ENCODE assay signal across 15 cellular contexts in genomic region chr6:11815231-11815630, GRCh38. TPM values are rescaled to one million over a fixed set of nuclear protein-coding genes. Genes with fewer than 3 reads are reported as not detected.
DNase-seq lines count a peak whose midpoint lies in the region; ATAC-seq, FAIRE-seq and TF ChIP-seq lines count a peak whose summit lies in the region.
"Had no signal": no experiment of that assay in that cellular context is flagged by ENCODE, and none has a peak within 500 bp of the region (broad histone marks: within the 10 kb centered on the region; RNA-seq: fewer than 3 reads in every experiment).

No MANE protein-coding gene starts in this region.

- peak overlapping the region; percentile 60 for H3K4me2 ChIP-seq in mammary epithelial cell (ENCODE audit: insufficient read depth, low read depth, low read length)
- H3K4me2 ChIP-seq in keratinocyte (ENCODE audit: control insufficient read depth, extremely low read depth, insufficient read depth, low read depth, low read length) = peak overlapping the region; percentile 79

- H4K20me1 ChIP-seq in mammary epithelial cell (ENCODE audit: insufficient read depth, low read length) = no peaks in the 10 kb centered on the region
- no peaks in the 10 kb centered on the region for H4K20me1 ChIP-seq in keratinocyte (ENCODE audit: control insufficient read depth, extremely low read depth, insufficient read depth, low read length)

- in situ Hi-C loops in mammary epithelial cell (cut with MboI; ENCODE audit: low sequenced_read_pairs in 2 of 2) (no loop called here), brain microvascular endothelial cell (cut with HindIII; ENCODE audit: low pct_ligation_motif_present, low sequenced_read_pairs) (no loop called here)

- DNase-seq in mammary epithelial cell (no peak), breast epithelium (ENCODE audit: low spot score in 2 of 2) (no peak), brain microvascular endothelial cell (peak; percentile 12), keratinocyte (ENCODE audit: low read depth, low spot score) (no peak), ecto neural progenitor cell (ENCODE audit: low spot score) (no peak), Kasumi-1 (lab: John Stamatoyannopoulos, UW) (no peak), dorsolateral prefrontal cortex (no peak)
- DNase-seq: 8988T, activated B cell treated with CpG ODN at 0.5 μM for 24 hours, cortex of kidney, left cardiac atrium, spleen, SW 1271 had no signal

- H3K4me3 ChIP-seq in mammary epithelial cell (replicated peaks in 1 of 3; ENCODE audit: insufficient read depth in 1 of 3, low read depth in 2 of 3, low read length in 3 of 3) = no peak overlapping the region
- H3K4me3 ChIP-seq in breast epithelium = no peak overlapping the region
- H3K4me3 ChIP-seq in brain microvascular endothelial cell (ENCODE audit: low read depth, low read length) = no peak overlapping the region
- peak overlapping the region in 2 of 3 experiments; percentile 22 to 34 for H3K4me3 ChIP-seq in keratinocyte (ENCODE audit: control insufficient read depth in 2 of 3, extremely low read depth in 1 of 3, insufficient read depth in 2 of 3, low read depth in 1 of 3, low read length in 3 of 3)
- H3K4me3 ChIP-seq in dorsolateral prefrontal cortex = no peak overlapping the region
- H3K4me3 ChIP-seq: spleen had no signal

- dilution Hi-C loops in mammary epithelial cell (cut with HindIII; ENCODE audit: low sequenced_read_pairs) (no loop called here), keratinocyte (cut with MboI; ENCODE audit: extremely low pct_ligation_motif_present, low sequenced_read_pairs) (no loop called here)

- WGBS in mammary epithelial cell (ENCODE audit: low coverage, missing lambda C conversion rate) = 15% methylated on average over 1 of the region's 1 CpG

- H3K9ac ChIP-seq in mammary epithelial cell (ENCODE audit: insufficient read depth, low read length) (no peak overlapping the region), keratinocyte (ENCODE audit: control insufficient read depth, extremely low read depth, insufficient read depth, low read length) (peak overlapping the region; percentile 15)

- no peak overlapping the region for H3K27ac ChIP-seq in mammary epithelial cell (ENCODE audit: insufficient read depth, low read depth, low read length)
- no peak overlapping the region for H3K27ac ChIP-seq in breast epithelium
- H3K27ac ChIP-seq in brain microvascular endothelial cell = peak overlapping the region; percentile 54
- peak overlapping the region; percentile 65 for H3K27ac ChIP-seq in keratinocyte (ENCODE audit: control insufficient read depth, insufficient read depth, low read length)
- H3K27ac ChIP-seq in dorsolateral prefrontal cortex = peak overlapping the region in 8 of 59 donors; percentile 7 to 57 (median 22)
- H3K27ac ChIP-seq: spleen had no signal

- FAIRE-seq in keratinocyte (lab: Jason Lieb, UNC) = no peak

- H3K9me1 ChIP-seq in keratinocyte (ENCODE audit: control insufficient read depth, extremely low read depth, insufficient read depth, low read length) = no peaks in the 10 kb centered on the region

- no peaks in the 10 kb centered on the region for H3K36me3 ChIP-seq in mammary epithelial cell (ENCODE audit: insufficient read depth, low read length)
- H3K36me3 ChIP-seq in breast epithelium = no peaks in the 10 kb centered on the region
- H3K36me3 ChIP-seq in brain microvascular endothelial cell (replicated peaks) = no peaks in the 10 kb centered on the region
- no peaks in the 10 kb centered on the region for H3K36me3 ChIP-seq in keratinocyte (ENCODE audit: control insufficient read depth in 2 of 2, extremely low read depth in 1 of 2, insufficient read depth in 2 of 2, low read length in 2 of 2)
- H3K36me3 ChIP-seq: spleen had no signal

- no peak for TF ChIP-seq CTCF in mammary epithelial cell (conservative IDR thresholded peaks at IDR 0.05 in 1 of 2, IDR thresholded peaks at IDR 0.05 in 1 of 2; ENCODE audit: extremely low read depth in 1 of 2, insufficient read depth in 1 of 2, low read depth in 1 of 2, low read length in 2 of 2)
- no peak for TF ChIP-seq CTCF in breast epithelium (IDR thresholded peaks at IDR 0.05)
- TF ChIP-seq CTCF in brain microvascular endothelial cell (IDR thresholded peaks at IDR 0.05; ENCODE audit: low read depth, low read length, missing control alignments) = no peak
- no peak for TF ChIP-seq CTCF in keratinocyte (optimal IDR thresholded peaks at IDR 0.05 in 1 of 3, IDR thresholded peaks at IDR 0.05 in 1 of 3, conservative IDR thresholded peaks at IDR 0.05 in 1 of 3; ENCODE audit: extremely low read depth in 1 of 3, insufficient read depth in 2 of 3, low read length in 3 of 3)
- no peak for TF ChIP-seq CTCF in dorsolateral prefrontal cortex (IDR thresholded peaks at IDR 0.05 in 54 of 56, conservative IDR thresholded peaks at IDR 0.05 in 2 of 56; ENCODE audit: low read depth in 1 of 56, partially characterized antibody in 56 of 56)

- BruUV-seq in mammary epithelial cell (replicated peaks; lab: Mats Ljungman, UMichigan) = TSS peak; percentile 44

- CTCF ChIA-PET in mammary epithelial cell (lab: Charles Lee; ENCODE audit: low non-redundant PET) = interaction anchor here (1.0 kb wide), 1 partner anchor 45 kb away, joined by 5 read pairs; no protein-coding TSS in a partner anchor

- no peak for TF ChIP-seq POLR2A in breast epithelium (IDR thresholded peaks at IDR 0.05)

- H3K4me1 ChIP-seq in mammary epithelial cell (ENCODE audit: insufficient read depth, low read length) (peaks cover 22% of the 10 kb centered on the region), breast epithelium (peaks cover 0 to under 1% of the 10 kb centered on the region in 2 donors), keratinocyte (ENCODE audit: control insufficient read depth, extremely low read depth, insufficient read depth, low read length) (peaks cover 22% of the 10 kb centered on the region)

- peak overlapping the region; percentile 93 for H2AFZ ChIP-seq in mammary epithelial cell (ENCODE audit: low read depth, low read length)
- peak overlapping the region; percentile 93 for H2AFZ ChIP-seq in keratinocyte (ENCODE audit: control insufficient read depth, low read length)

- H3K79me2 ChIP-seq in mammary epithelial cell (ENCODE audit: insufficient read depth, low read length) (no peaks in the 10 kb centered on the region), keratinocyte (ENCODE audit: control insufficient read depth, insufficient read depth, low read length) (no peaks in the 10 kb centered on the region)

- intact Hi-C loops in mammary epithelial cell (cut with micrococcal nuclease) (no loop called here), breast epithelium (cut with DNase I; ENCODE audit: low total_unique reads) (no loop called here), dorsolateral prefrontal cortex (cut with DNase I) (no loop called here)

- H3K27me3 ChIP-seq in mammary epithelial cell (ENCODE audit: insufficient read depth, low read length) (no peaks in the 10 kb centered on the region), breast epithelium (no peaks in the 10 kb centered on the region), brain microvascular endothelial cell (replicated peaks) (no peaks in the 10 kb centered on the region), keratinocyte (ENCODE audit: control insufficient read depth, extremely low read depth, insufficient read depth, low read length) (no peaks in the 10 kb centered on the region), dorsolateral prefrontal cortex (no peaks in the 10 kb centered on the region)
- H3K27me3 ChIP-seq: spleen had no signal

- H3K9me3 ChIP-seq in mammary epithelial cell (replicated peaks; ENCODE audit: insufficient read depth, low read length) (no peaks in the 10 kb centered on the region), breast epithelium (no peaks in the 10 kb centered on the region), keratinocyte (ENCODE audit: control insufficient read depth, low read depth, low read length) (no peaks in the 10 kb centered on the region)
- H3K9me3 ChIP-seq: spleen had no signal

- ATAC-seq in GM19035 (IDR thresholded peaks at IDR 0.05; ENCODE audit: unreplicated experiment) = no peak
- ATAC-seq: left cardiac atrium had no signal

RNA-seq across cellular contexts. Expression of gene ADTRP, which starts 36.6 kb away (rescaled TPM):
- total RNA-seq in mammary epithelial cell (10 to 100 TPM; 46.6 to 74.0 TPM), breast epithelium (1 to 10 TPM in 2 of 3 donors, under 1 TPM in 1; 0.48 to 2.9 (median 2.6) TPM), dorsolateral prefrontal cortex (10 to 100 TPM in 34 of 120 experiments, 1 to 10 TPM in 83, under 1 TPM in 3; 0.47 to 21.1 (median 7.9) TPM)
- polyA plus RNA-seq in mammary epithelial cell (53.6 TPM), keratinocyte (12.7 to 43.5 TPM (median 16.7 TPM) in 3 replicates)
- polyA minus RNA-seq in mammary epithelial cell (54.0 TPM), keratinocyte (5.6 to 46.4 TPM (median 21.4 TPM) in 3 replicates)
- 38.0 TPM for polyA plus RNA-seq in keratinocyte (2011; ENCODE audit: low read depth)
- 16.9 and 33.9 TPM in 2 replicates for polyA plus RNA-seq in keratinocyte (2011; cell fraction: cytosol; rRNA removed)
- polyA plus RNA-seq in keratinocyte (2011; cell fraction: nucleus; rRNA removed) = 45.0 and 46.5 TPM in 2 replicates
- 6.5 and 42.5 TPM in 2 replicates for polyA plus RNA-seq in keratinocyte (2012; ENCODE audit: low replicate concordance)
- 15.2 TPM for polyA minus RNA-seq in keratinocyte (2011; cell fraction: cytosol; rRNA and poly(A)+ RNA removed)
- 12.8 and 24.5 TPM in 2 replicates for polyA minus RNA-seq in keratinocyte (2011; cell fraction: nucleus; rRNA and poly(A)+ RNA removed)
- total RNA-seq: neural crest cell had no signal

Comparison
In these comparisons a context has a peak if more than half of its experiments do, and no peak if none do; other contexts are left out.
1. H3K27ac ChIP-seq: peak in brain microvascular endothelial cell (single experiment) and keratinocyte (single experiment); none in mammary epithelial cell (single experiment) and breast epithelium (0 of 2).
2. H3K4me3 ChIP-seq: peak in keratinocyte (2 of 3); none in mammary epithelial cell (0 of 3), breast epithelium (0 of 3), brain microvascular endothelial cell (single experiment) and dorsolateral prefrontal cortex (0 of 59).